Comparison of ENCODE assay signal across 8 cellular contexts in genomic region chr7:124856299-124856888, GRCh38.
DNase-seq lines count a peak whose midpoint lies in the region; ATAC-seq and TF ChIP-seq lines count a peak whose summit lies in the region.

No MANE protein-coding gene starts in this region.

- no peaks in the 10 kb centered on the region for H3K4me1 Mint-ChIP-seq in activated T-helper 2 cell treated with anti-CD3 and anti-CD28 coated beads, Interferon-gamma antibody, Interleukin-2, Interleukin-4, amounts not matched to agents 10 μg/mL and 5 μg/mL and 100 μg/mL, durations not matched to agents 14 hours and 24 hours and 36 hours (ENCODE audit: low read depth)

- H3K4me3 ChIP-seq in tibial artery, result no peak overlapping the region

- H3K27me3 ChIP-seq in tibial artery, result no peaks in the 10 kb centered on the region

- peaks cover 11% of the 10 kb centered on the region for H3K36me3 Mint-ChIP-seq in activated T-helper 2 cell treated with anti-CD3 and anti-CD28 coated beads, Interferon-gamma antibody, Interleukin-2, Interleukin-4, amounts not matched to agents 10 μg/mL and 5 μg/mL and 100 μg/mL, durations not matched to agents 14 hours and 24 hours and 36 hours (ENCODE audit: low read depth)

- peaks cover 0 to 10% (median 0%) of the 10 kb centered on the region in 3 donors for H3K36me3 ChIP-seq in tibial artery

- TF ChIP-seq CTCF in tibial artery (IDR thresholded peaks at IDR 0.05), result peak; percentile 42 to 48

- DNase-seq in Caki2 (ENCODE audit: low read depth) (peak; percentile 32), KBM-7 (peak; percentile 58), SKM-1 treated with dmso at 0.1 percent for 144 hours (lab: John Stamatoyannopoulos, UW; ENCODE audit: unreplicated experiment) (peak; percentile 27), germinal center (ENCODE audit: low spot score) (peak; percentile 9), tibial artery (no peak)
- DNase-seq in activated T-helper 2 cell treated with anti-CD3 and anti-CD28 coated beads, Interferon-gamma antibody, Interleukin-2, Interleukin-4, amounts not matched to agents 10 μg/mL and 5 μg/mL and 100 μg/mL, durations not matched to agents 14 hours and 24 hours and 36 hours (ENCODE audit: low spot score), result no peak

- peak; percentile 69 for ATAC-seq in GM19035 (IDR thresholded peaks at IDR 0.05; ENCODE audit: unreplicated experiment)
- no peak for ATAC-seq in HG03460 (IDR thresholded peaks at IDR 0.05; ENCODE audit: unreplicated experiment)

- no peaks in the 10 kb centered on the region for H3K4me1 ChIP-seq in tibial artery

- H3K9me3 ChIP-seq in tibial artery, result no peaks in the 10 kb centered on the region

- no peak overlapping the region for H3K27ac Mint-ChIP-seq in activated T-helper 2 cell treated with anti-CD3 and anti-CD28 coated beads, Interferon-gamma antibody, Interleukin-2, Interleukin-4, amounts not matched to agents 10 μg/mL and 5 μg/mL and 100 μg/mL, durations not matched to agents 14 hours and 24 hours and 36 hours

- H3K4me3 Mint-ChIP-seq in activated T-helper 2 cell treated with anti-CD3 and anti-CD28 coated beads, Interferon-gamma antibody, Interleukin-2, Interleukin-4, amounts not matched to agents 10 μg/mL and 5 μg/mL and 100 μg/mL, durations not matched to agents 14 hours and 24 hours and 36 hours (ENCODE audit: low read depth), result no peak overlapping the region

- H3K27ac ChIP-seq in tibial artery, result no peak overlapping the region

- H3K9me3 Mint-ChIP-seq in activated T-helper 2 cell treated with anti-CD3 and anti-CD28 coated beads, Interferon-gamma antibody, Interleukin-2, Interleukin-4, amounts not matched to agents 10 μg/mL and 5 μg/mL and 100 μg/mL, durations not matched to agents 14 hours and 24 hours and 36 hours, result no peaks in the 10 kb centered on the region

- in situ Hi-C loops in Caki2 (cut with HindIII; ENCODE audit: low pct_unique_long_range_greater_than_20kb, low sequenced_read_pairs) (no loop called here), KBM-7 (cut with MboI; ENCODE audit: low pct_unique_long_range_greater_than_20kb, low sequenced_read_pairs) (no loop called here)

- no peaks in the 10 kb centered on the region for H3K27me3 Mint-ChIP-seq in activated T-helper 2 cell treated with anti-CD3 and anti-CD28 coated beads, Interferon-gamma antibody, Interleukin-2, Interleukin-4, amounts not matched to agents 10 μg/mL and 5 μg/mL and 100 μg/mL, durations not matched to agents 14 hours and 24 hours and 36 hours (ENCODE audit: low read depth)

- intact Hi-C loops in tibial artery (cut with DNase I; ENCODE audit: low total_unique reads), result no loop called here
- intact Hi-C loops in activated T-helper 2 cell treated with anti-CD3 and anti-CD28 coated beads, Interferon-gamma antibody, Interleukin-2, Interleukin-4, amounts not matched to agents 10 μg/mL and 5 μg/mL and 100 μg/mL, durations not matched to agents 14 hours and 24 hours and 36 hours (cut with micrococcal nuclease), result loop anchor here (10.0 kb wide), 1 partner anchor 752 kb away; no protein-coding TSS in a partner anchor

Comparison
In these comparisons a context has a peak if more than half of its experiments do, and no peak if none do; other contexts are left out.
1. DNase-seq: peak in Caki2 (single experiment), KBM-7 (single experiment), SKM-1 treated with dmso at 0.1 percent for 144 hours (single experiment) and germinal center (single experiment); none in tibial artery (0 of 2) and activated T-helper 2 cell treated with anti-CD3 and anti-CD28 coated beads, Interferon-gamma antibody, Interleukin-2, Interleukin-4, amounts not matched to agents 10 μg/mL and 5 μg/mL and 100 μg/mL, durations not matched to agents 14 hours and 24 hours and 36 hours (single experiment).